ENCODE assay signal across 15 cellular contexts in the genomic region with DNA sequence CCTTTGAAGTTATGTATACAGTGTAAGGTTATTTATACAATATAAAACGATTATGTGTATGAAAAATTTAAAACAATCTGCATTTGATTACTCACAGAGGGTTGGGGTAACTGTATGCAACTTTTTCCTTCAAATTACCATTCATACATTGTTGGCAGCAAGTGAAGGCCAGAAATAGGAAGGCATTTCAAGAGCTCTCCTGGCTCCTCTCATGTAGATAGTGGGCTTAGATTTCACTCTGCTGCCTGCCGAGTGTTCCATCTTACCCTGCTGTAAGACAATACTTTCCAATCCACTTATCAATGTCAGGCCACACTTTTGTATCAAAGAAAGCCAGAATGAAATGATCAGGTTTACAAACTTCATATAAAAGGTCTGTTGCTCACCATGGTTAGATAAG.
DNase-seq lines count a peak whose midpoint lies in the region; ATAC-seq and TF ChIP-seq lines count a peak whose summit lies in the region.
"Had no signal": no experiment of that assay in that cellular context is flagged by ENCODE, and none has a peak within 500 bp of the region (broad histone marks: within the 10 kb centered on the region; RNA-seq: fewer than 3 reads in every experiment).

No MANE protein-coding gene starts in this region.

- no peaks in the 10 kb centered on the region for H3K9me3 Mint-ChIP-seq in activated CD8-positive, alpha-beta T cell treated with anti-CD3 and anti-CD28 coated beads for 36 hours
- H3K9me3 Mint-ChIP-seq: activated T-cell treated with anti-CD3 and anti-CD28 coated beads, Interleukin-2, amount 50 U/mL, for 4 hours; IgD-negative memory B cell had no signal

- POLR2A ChIA-PET in activated CD8-positive, alpha-beta T cell treated with anti-CD3 and anti-CD28 coated beads for 36 hours (lab: Charles Lee): no interaction called here

- H3K9me3 ChIP-seq in body of pancreas: no peaks in the 10 kb centered on the region
- H3K9me3 ChIP-seq in thyroid gland: no peaks in the 10 kb centered on the region
- H3K9me3 ChIP-seq in BE2C: no peaks in the 10 kb centered on the region

- H3K27me3 ChIP-seq in body of pancreas (no peaks in the 10 kb centered on the region), thyroid gland (no peaks in the 10 kb centered on the region), BE2C (no peaks in the 10 kb centered on the region)

- TF ChIP-seq POLR2A in body of pancreas (IDR thresholded peaks at IDR 0.05) (no peak), thyroid gland (IDR thresholded peaks at IDR 0.05) (no peak)

- 33 to 41% methylated on average over 2 of the region's 2 CpGs for WGBS in body of pancreas, 2 donors
- WGBS in thyroid gland, 2 donors: 31 to 36% methylated on average over 2 of the region's 2 CpGs

- H3K27ac ChIP-seq in body of pancreas (peak overlapping the region; percentile 66 to 80 (median 75)), thyroid gland (peak overlapping the region; percentile 6 to 62 (median 57))

- H3K36me3 ChIP-seq in body of pancreas (replicated peaks in 1 of 2; ENCODE audit: insufficient read depth in 1 of 2, low read depth in 2 of 2): no peaks in the 10 kb centered on the region
- H3K36me3 ChIP-seq in thyroid gland: no peaks in the 10 kb centered on the region
- no peaks in the 10 kb centered on the region for H3K36me3 ChIP-seq in BE2C

- H3K4me3 ChIP-seq in body of pancreas: no peak overlapping the region
- H3K4me3 ChIP-seq in thyroid gland (replicated peaks in 1 of 3): no peak overlapping the region
- no peak overlapping the region for H3K4me3 ChIP-seq in BE2C (ENCODE audit: low read depth, low read length)

- H3K4me1 ChIP-seq in body of pancreas: peaks cover 20% of the 10 kb centered on the region
- peaks cover 12 to 28% of the 10 kb centered on the region in 2 donors for H3K4me1 ChIP-seq in thyroid gland
- H3K4me1 ChIP-seq in BE2C: no peaks in the 10 kb centered on the region; the same call in 1 of the 2 replicates

- H3K27ac Mint-ChIP-seq in activated CD8-positive, alpha-beta T cell treated with anti-CD3 and anti-CD28 coated beads for 36 hours: no peak overlapping the region
- H3K27ac Mint-ChIP-seq: IgD-negative memory B cell had no signal

- no peaks in the 10 kb centered on the region for H3K4me1 Mint-ChIP-seq in activated CD8-positive, alpha-beta T cell treated with anti-CD3 and anti-CD28 coated beads for 36 hours (ENCODE audit: low read depth)
- H3K4me1 Mint-ChIP-seq: IgD-negative memory B cell had no signal

- no peaks in the 10 kb centered on the region for H3K36me3 Mint-ChIP-seq in activated CD8-positive, alpha-beta T cell treated with anti-CD3 and anti-CD28 coated beads for 36 hours (ENCODE audit: low read depth)
- H3K36me3 Mint-ChIP-seq: IgD-negative memory B cell had no signal

- intact Hi-C loops in body of pancreas (cut with DNase I): no loop called here
- intact Hi-C loops in thyroid gland (cut with DNase I): no loop called here
- intact Hi-C loops in activated CD8-positive, alpha-beta T cell treated with anti-CD3 and anti-CD28 coated beads for 36 hours (cut with micrococcal nuclease): no loop called here

- H3K4me3 Mint-ChIP-seq in activated CD8-positive, alpha-beta T cell treated with anti-CD3 and anti-CD28 coated beads for 36 hours: no peak overlapping the region
- H3K4me3 Mint-ChIP-seq: activated T-cell treated with anti-CD3 and anti-CD28 coated beads, Interleukin-2, amount 50 U/mL, for 4 hours; IgD-negative memory B cell had no signal

- DNase-seq in NCI-H2171 treated with DMSO at 0.1 percent for 48 hours (lab: John Stamatoyannopoulos, UW) (peak; percentile 35), NCI-H2171 (lab: John Stamatoyannopoulos, UW) (no peak), body of pancreas (no peak), kidney glomerular epithelial cell (lab: John Stamatoyannopoulos, UW) (peak; percentile 52), thyroid gland (peak; percentile 36 to 41), NCI-H524 treated with DMSO at 0.1 percent for 48 hours (lab: John Stamatoyannopoulos, UW) (no peak), BE2C (no peak)
- DNase-seq in activated CD8-positive, alpha-beta T cell treated with anti-CD3 and anti-CD28 coated beads for 36 hours: no peak
- DNase-seq: activated T-cell treated with anti-CD3 and anti-CD28 coated beads, Interleukin-2, amount 50 U/mL, for 4 hours; kidney; posterior cingulate gyrus; SHP77 treated with DMSO at 0.1 percent for 48 hours; substantia nigra had no signal

- H3K27me3 Mint-ChIP-seq in activated CD8-positive, alpha-beta T cell treated with anti-CD3 and anti-CD28 coated beads for 36 hours: no peaks in the 10 kb centered on the region
- H3K27me3 Mint-ChIP-seq: IgD-negative memory B cell had no signal

- CTCF ChIA-PET in activated CD8-positive, alpha-beta T cell treated with anti-CD3 and anti-CD28 coated beads for 36 hours (lab: Charles Lee): interaction anchor here (1.1 kb wide), 1 partner anchor 301 kb away, joined by 3 read pairs; no protein-coding TSS in a partner anchor

- TF ChIP-seq CTCF in body of pancreas (IDR thresholded peaks at IDR 0.05) (no peak), thyroid gland (IDR thresholded peaks at IDR 0.05) (no peak), BE2C (IDR thresholded peaks at IDR 0.05; ENCODE audit: low read depth, low read length) (no peak)
- no peak for TF ChIP-seq CTCF in activated CD8-positive, alpha-beta T cell treated with anti-CD3 and anti-CD28 coated beads for 36 hours (IDR thresholded peaks at IDR 0.05)

- ATAC-seq in body of pancreas: no peak
- ATAC-seq in activated CD8-positive, alpha-beta T cell treated with anti-CD3 and anti-CD28 coated beads for 36 hours: no peak
- ATAC-seq: activated T-cell treated with anti-CD3 and anti-CD28 coated beads, Interleukin-2, amount 50 U/mL, for 4 hours; HCT116 had no signal

Comparison
In these comparisons a context has a peak if more than half of its experiments do, and no peak if none do; other contexts are left out.
1. DNase-seq: peak in NCI-H2171 treated with DMSO at 0.1 percent for 48 hours (single experiment), kidney glomerular epithelial cell (single experiment) and thyroid gland (2 of 2); none in NCI-H2171 (single experiment), body of pancreas (0 of 4), NCI-H524 treated with DMSO at 0.1 percent for 48 hours (single experiment), activated CD8-positive, alpha-beta T cell treated with anti-CD3 and anti-CD28 coated beads for 36 hours (single experiment) and BE2C (single experiment).